15 cellular contexts compared by ENCODE assay signal in genomic region chr21:26070121-26070520, GRCh38.
A peak's percentile ranks its signal among the peaks of the same experiment; 100 is the strongest.
DNase-seq lines count a peak whose midpoint lies in the region; ATAC-seq and TF ChIP-seq lines count a peak whose summit lies in the region.
"Had no signal": no experiment of that assay in that cellular context is flagged by ENCODE, and none has a peak within 500 bp of the region (broad histone marks: within the 10 kb centered on the region; RNA-seq: fewer than 3 reads in every experiment).

No MANE protein-coding gene starts in this region.

- no peaks in the 10 kb centered on the region for H3K36me3 Mint-ChIP-seq in activated T-cell treated with anti-CD3 and anti-CD28 coated beads, Interleukin-2, amount 50 U/mL, for 72 hours (ENCODE audit: insufficient read depth in 2 of 2)
- H3K36me3 Mint-ChIP-seq in HFFc6 (ENCODE audit: low read depth) = peaks cover 14% of the 10 kb centered on the region; the same call in 1 of the 2 replicates
- no peaks in the 10 kb centered on the region for H3K36me3 Mint-ChIP-seq in osteocyte (ENCODE audit: unreplicated experiment)

- TF ChIP-seq CTCF in HFFc6 (IDR thresholded peaks at IDR 0.05) = no peak
- TF ChIP-seq CTCF in osteocyte (IDR thresholded peaks at IDR 0.05) = no peak

- peaks cover 45% of the 10 kb centered on the region for H3K4me1 Mint-ChIP-seq in activated T-cell treated with anti-CD3 and anti-CD28 coated beads, Interleukin-2, amount 50 U/mL, for 72 hours (ENCODE audit: low read depth)
- H3K4me1 Mint-ChIP-seq in HFFc6 (ENCODE audit: low read depth) = peaks cover 78% of the 10 kb centered on the region
- peaks cover 56% of the 10 kb centered on the region for H3K4me1 Mint-ChIP-seq in osteocyte (ENCODE audit: unreplicated experiment)

- H3K27me3 Mint-ChIP-seq in activated T-cell treated with anti-CD3 and anti-CD28 coated beads, Interleukin-2, amount 50 U/mL, for 72 hours (ENCODE audit: low read depth) = no peaks in the 10 kb centered on the region
- H3K27me3 Mint-ChIP-seq in HFFc6 (ENCODE audit: insufficient read depth) (no peaks in the 10 kb centered on the region; the same call in 1 of the 2 replicates), osteocyte (ENCODE audit: unreplicated experiment) (no peaks in the 10 kb centered on the region)

- H3K9ac ChIP-seq in adipocyte (ENCODE audit: low read length) = peak overlapping the region; percentile 75

- H3K27ac Mint-ChIP-seq in activated T-cell treated with anti-CD3 and anti-CD28 coated beads, Interleukin-2, amount 50 U/mL, for 72 hours = peak overlapping the region; percentile 39
- H3K27ac Mint-ChIP-seq in HFFc6 (peak overlapping the region; percentile 84), osteocyte (ENCODE audit: unreplicated experiment) (peak overlapping the region; percentile 82)

- H3K9me3 ChIP-seq in adipocyte (ENCODE audit: control insufficient read depth, low read length) = no peaks in the 10 kb centered on the region
- H3K9me3 ChIP-seq: MG63 had no signal

- peak overlapping the region; percentile 73 to 82 for H3K4me3 Mint-ChIP-seq in activated T-cell treated with anti-CD3 and anti-CD28 coated beads, Interleukin-2, amount 50 U/mL, for 72 hours
- H3K4me3 Mint-ChIP-seq in HFFc6 (peak overlapping the region; percentile 84), osteocyte (ENCODE audit: unreplicated experiment) (no peak overlapping the region)

- no peaks in the 10 kb centered on the region for H3K9me3 Mint-ChIP-seq in activated T-cell treated with anti-CD3 and anti-CD28 coated beads, Interleukin-2, amount 50 U/mL, for 72 hours
- H3K9me3 Mint-ChIP-seq in HFFc6 = no peaks in the 10 kb centered on the region
- H3K9me3 Mint-ChIP-seq in osteocyte (ENCODE audit: unreplicated experiment) = no peaks in the 10 kb centered on the region

- H3K27me3 ChIP-seq in adipocyte (replicated peaks; ENCODE audit: control insufficient read depth, insufficient read depth, low read length) = no peaks in the 10 kb centered on the region
- H3K27me3 ChIP-seq: cardiac muscle cell, MG63 had no signal

- no peaks in the 10 kb centered on the region for H3K36me3 ChIP-seq in adipocyte (ENCODE audit: control insufficient read depth, insufficient read depth, low read length, severe bottlenecking)
- H3K36me3 ChIP-seq: cardiac muscle cell, MG63 had no signal

- H3K4me3 ChIP-seq in adipocyte (ENCODE audit: low read length) = no peak overlapping the region
- H3K4me3 ChIP-seq: cardiac muscle cell, PC-9 had no signal

- no peak for ATAC-seq in activated T-cell treated with anti-CD3 and anti-CD28 coated beads, Interleukin-2, amount 50 U/mL, for 72 hours (replicated peaks in 1 of 2)
- ATAC-seq in GM21737 (IDR thresholded peaks at IDR 0.05; ENCODE audit: unreplicated experiment) = no peak

- no peak for DNase-seq in activated T-cell treated with anti-CD3 and anti-CD28 coated beads, Interleukin-2, amount 50 U/mL, for 72 hours
- no peak for DNase-seq in activated T-cell treated with anti-CD3 and anti-CD28 coated beads, Interleukin-2, amount 50 U/mL, for 48 hours
- no peak for DNase-seq in HFFc6
- DNase-seq in adipocyte (ENCODE audit: low read depth) = no peak
- DNase-seq in osteocyte (ENCODE audit: extremely low spot score, unreplicated experiment) = no peak
- no peak for DNase-seq in dermis blood vessel endothelial cell
- DNase-seq in COR-L47 (lab: John Stamatoyannopoulos, UW) = no peak
- DNase-seq: effector CD8-positive, alpha-beta T cell; kidney glomerular epithelial cell; MG63; occipital lobe; PC-9; stimulated activated CD4-positive, alpha-beta T cell treated with anti-CD3 and anti-CD28 coated beads, Interleukin-1b, Interleukin-23, amount 100 ng/mL, for 48 hours had no signal

- H3K4me1 ChIP-seq in adipocyte (ENCODE audit: control insufficient read depth, insufficient read depth, low read length) = peaks cover 44% of the 10 kb centered on the region
